26 cellular contexts compared by ENCODE assay signal in the genomic region with DNA sequence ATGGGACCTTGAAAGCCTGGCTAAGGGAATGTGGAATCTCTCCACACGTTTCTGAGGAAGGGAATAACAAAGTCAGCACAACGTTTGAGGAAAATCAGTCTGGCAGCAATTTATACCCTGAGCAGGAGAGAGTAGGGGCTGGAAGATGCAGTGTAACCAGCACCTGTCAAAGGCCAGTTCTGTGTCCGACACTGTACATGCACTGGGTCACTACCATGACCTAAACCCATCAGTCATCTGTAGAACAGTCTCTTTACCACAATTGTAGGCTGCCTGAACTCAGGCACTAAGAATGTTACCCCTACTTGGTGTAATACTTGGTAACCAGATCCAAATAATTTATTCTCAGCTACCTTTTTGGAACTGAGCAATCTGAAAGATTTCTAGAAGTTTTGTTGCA.
"Had no signal": no experiment of that assay in that cellular context is flagged by ENCODE, and none has a peak within 500 bp of the region (broad histone marks: within the 10 kb centered on the region; RNA-seq: fewer than 3 reads in every experiment).

No MANE protein-coding gene starts in this region.

- H3K36me3 Mint-ChIP-seq: immature natural killer cell; naive B cell; natural killer cell treated with Interleukin-12 subunit alpha and Interleukin-12 subunit beta and Interleukin-15 and Interleukin-18, amount 100 ng/mL, for 72 hours; stimulated activated effector memory CD8-positive, alpha-beta T cell treated with anti-CD3 and anti-CD28 coated beads, Interleukin-12 subunit alpha, Interleukin-12 subunit beta, amount 100 ng/mL, for 72 hours had no signal

- H3K27ac Mint-ChIP-seq: dendritic cell treated with granulocyte-macrophage colony-stimulating factor and Interleukin-4, amounts not matched to agents 40 ng/mL and 50 ng/mL, for 4 days; immature natural killer cell; memory B cell; naive B cell; natural killer cell treated with Interleukin-12 subunit alpha and Interleukin-12 subunit beta and Interleukin-15 and Interleukin-18, amount 100 ng/mL, for 72 hours; stimulated activated effector memory CD8-positive, alpha-beta T cell treated with anti-CD3 and anti-CD28 coated beads, Interleukin-12 subunit alpha, Interleukin-12 subunit beta, amount 100 ng/mL, for 72 hours had no signal

- H3K9me3 Mint-ChIP-seq: dendritic cell treated with granulocyte-macrophage colony-stimulating factor and Interleukin-4, amounts not matched to agents 40 ng/mL and 50 ng/mL, for 4 days; stimulated activated effector memory CD8-positive, alpha-beta T cell treated with anti-CD3 and anti-CD28 coated beads, Interleukin-12 subunit alpha, Interleukin-12 subunit beta, amount 100 ng/mL, for 72 hours had no signal

- H3K27me3 Mint-ChIP-seq: memory B cell; natural killer cell treated with Interleukin-12 subunit alpha and Interleukin-12 subunit beta and Interleukin-15 and Interleukin-18, amount 100 ng/mL, for 72 hours had no signal

- H3K4me3 ChIP-seq: colonic mucosa, esophagus muscularis mucosa, gastroesophageal sphincter, lung, prostate gland, sigmoid colon, testis, tibial nerve, upper lobe of right lung, vagina had no signal

- H3K9me3 ChIP-seq: colonic mucosa, esophagus muscularis mucosa, gastroesophageal sphincter, prostate gland, sigmoid colon, testis, tibial nerve, upper lobe of right lung, vagina had no signal

- H3K36me3 ChIP-seq: colonic mucosa, prostate gland had no signal

- H3K4me3 Mint-ChIP-seq: dendritic cell treated with granulocyte-macrophage colony-stimulating factor and Interleukin-4, amounts not matched to agents 40 ng/mL and 50 ng/mL, for 4 days; immature natural killer cell; memory B cell; naive B cell; natural killer cell treated with Interleukin-12 subunit alpha and Interleukin-12 subunit beta and Interleukin-15 and Interleukin-18, amount 100 ng/mL, for 72 hours; stimulated activated effector memory CD8-positive, alpha-beta T cell treated with anti-CD3 and anti-CD28 coated beads, Interleukin-12 subunit alpha, Interleukin-12 subunit beta, amount 100 ng/mL, for 72 hours had no signal

- H3K27me3 ChIP-seq: colonic mucosa, esophagus muscularis mucosa, foreskin keratinocyte, gastroesophageal sphincter, sigmoid colon, testis, tibial nerve, upper lobe of right lung, vagina had no signal

- H3K27ac ChIP-seq: colonic mucosa, esophagus muscularis mucosa, gastroesophageal sphincter, prostate gland, sigmoid colon, tibial nerve, upper lobe of right lung, vagina had no signal

- H3K4me1 Mint-ChIP-seq: immature natural killer cell; memory B cell; naive B cell; stimulated activated effector memory CD8-positive, alpha-beta T cell treated with anti-CD3 and anti-CD28 coated beads, Interleukin-12 subunit alpha, Interleukin-12 subunit beta, amount 100 ng/mL, for 72 hours had no signal

- ATAC-seq: foreskin keratinocyte; gastroesophageal sphincter; natural killer cell treated with Interleukin-12 subunit alpha and Interleukin-12 subunit beta and Interleukin-15 and Interleukin-18, amount 100 ng/mL, for 72 hours; stimulated activated effector memory CD8-positive, alpha-beta T cell treated with anti-CD3 and anti-CD28 coated beads, Interleukin-12 subunit alpha, Interleukin-12 subunit beta, amount 100 ng/mL, for 72 hours; upper lobe of right lung had no signal

- DNase-seq: colonic mucosa; effector CD8-positive, alpha-beta T cell; foreskin keratinocyte; hypothalamus; immature natural killer cell; islet precursor cell; naive B cell; nucleus accumbens; right cardiac atrium; sigmoid colon; stimulated activated CD4-positive, alpha-beta T cell treated with anti-CD3 and anti-CD28 coated beads, Interleukin-2, amount 100 ng/mL, for 24 hours; stimulated activated CD4-positive, alpha-beta T cell treated with anti-CD3 and anti-CD28 coated beads, Interleukin-4, amount 100 ng/mL, for 24 hours; stimulated activated naive CD4-positive, alpha-beta T cell treated with Interleukin-2 at 50 U/mL for 16 hours; substantia nigra; testis; upper lobe of right lung had no signal

- H3K4me1 ChIP-seq: colonic mucosa, esophagus muscularis mucosa, gastroesophageal sphincter, prostate gland, sigmoid colon, tibial nerve, upper lobe of right lung, vagina had no signal
